Comparison of ENCODE assay signal across 10 cellular contexts in genomic region chr2:84782717-84783442, GRCh38.
DNase-seq lines count a peak whose midpoint lies in the region; ATAC-seq and TF ChIP-seq lines count a peak whose summit lies in the region.
"Had no signal": no experiment of that assay in that cellular context is flagged by ENCODE, and none has a peak within 500 bp of the region (broad histone marks: within the 10 kb centered on the region; RNA-seq: fewer than 3 reads in every experiment).

No MANE protein-coding gene starts in this region.

- TF ChIP-seq CTCF in OCI-LY7 (conservative IDR thresholded peaks at IDR 0.05; ENCODE audit: low read length) (no peak), body of pancreas (IDR thresholded peaks at IDR 0.05) (no peak)

- H3K27ac ChIP-seq in OCI-LY7 (ENCODE audit: low read depth, low read length, poor library complexity, severe bottlenecking) = no peak overlapping the region
- no peak overlapping the region for H3K27ac ChIP-seq in body of pancreas

- H3K4me1 ChIP-seq in OCI-LY7 (ENCODE audit: insufficient read depth, low read length, poor library complexity, severe bottlenecking) (peaks cover 13% of the 10 kb centered on the region), body of pancreas (no peaks in the 10 kb centered on the region)

- H3K4me3 ChIP-seq in OCI-LY7 (ENCODE audit: low read depth, low read length, poor library complexity, severe bottlenecking) = no peak overlapping the region
- no peak overlapping the region for H3K4me3 ChIP-seq in body of pancreas

- no peaks in the 10 kb centered on the region for H4K20me1 ChIP-seq in OCI-LY7 (ENCODE audit: insufficient read depth, low read length)

- H2AFZ ChIP-seq in OCI-LY7 (ENCODE audit: low read length) = peak overlapping the region; percentile 62; the same call in 1 of the 2 replicates

- H3K36me3 Mint-ChIP-seq in activated naive CD8-positive, alpha-beta T cell treated with anti-CD3 and anti-CD28 coated beads, Interleukin-2, amount 50 U/mL, for 24 hours (ENCODE audit: low read depth) = no peaks in the 10 kb centered on the region
- H3K36me3 Mint-ChIP-seq in stimulated activated memory B cell treated with anti-CD40 and anti-IgM and Interleukin-4, amounts not matched to agents 10 μg/mL and 1 μg/mL and 100 μg/mL, for 72 hours = no peaks in the 10 kb centered on the region

- no peaks in the 10 kb centered on the region for H3K27me3 ChIP-seq in body of pancreas

- CTCF ChIA-PET in OCI-LY7 (lab: Charles Lee; ENCODE audit: unreplicated experiment) = interaction anchor here (0.6 kb wide), 1 partner anchor 158 kb away, joined by 3 read pairs; no protein-coding TSS in a partner anchor

- H3K4me2 ChIP-seq in OCI-LY7 (ENCODE audit: low read length) = peak overlapping the region; percentile 31; the same call in 1 of the 2 replicates

- peak; percentile 24 for DNase-seq in activated T-cell treated with anti-CD3 and anti-CD28 coated beads for 4 hours
- no peak for DNase-seq in activated T-cell treated with anti-CD3 and anti-CD28 coated beads, Interleukin-2, amount 50 U/mL, for 48 hours
- DNase-seq in OCI-LY7 (ENCODE audit: low spot score) = no peak
- DNase-seq in activated naive CD8-positive, alpha-beta T cell treated with anti-CD3 and anti-CD28 coated beads, Interleukin-2, amount 50 U/mL, for 24 hours = no peak
- no peak for DNase-seq in inferior parietal cortex (ENCODE audit: extremely low spot score)
- no peak for DNase-seq in body of pancreas
- DNase-seq: NCI-H2171 treated with DMSO at 0.1 percent for 48 hours, SHP77 had no signal

- no peaks in the 10 kb centered on the region for H3K27me3 Mint-ChIP-seq in activated naive CD8-positive, alpha-beta T cell treated with anti-CD3 and anti-CD28 coated beads, Interleukin-2, amount 50 U/mL, for 24 hours
- peaks cover 11% of the 10 kb centered on the region for H3K27me3 Mint-ChIP-seq in stimulated activated memory B cell treated with anti-CD40 and anti-IgM and Interleukin-4, amounts not matched to agents 10 μg/mL and 1 μg/mL and 100 μg/mL, for 72 hours

- peaks cover 4% of the 10 kb centered on the region for H3K9me3 Mint-ChIP-seq in activated naive CD8-positive, alpha-beta T cell treated with anti-CD3 and anti-CD28 coated beads, Interleukin-2, amount 50 U/mL, for 24 hours
- H3K9me3 Mint-ChIP-seq in stimulated activated memory B cell treated with anti-CD40 and anti-IgM and Interleukin-4, amounts not matched to agents 10 μg/mL and 1 μg/mL and 100 μg/mL, for 72 hours = no peaks in the 10 kb centered on the region

- POLR2A ChIA-PET in OCI-LY7 (lab: Charles Lee) = interaction anchor here (0.7 to 1.3 kb wide), 3 partner anchors 13 to 42 kb away, joined by 3 to 4 read pairs (median 3); no protein-coding TSS in a partner anchor

- intact Hi-C loops in OCI-LY7 (cut with micrococcal nuclease; ENCODE audit: unreplicated experiment) = no loop called here
- intact Hi-C loops in body of pancreas (cut with DNase I) = no loop called here

- 57 to 82% methylated on average over 1 of the region's 1 CpG for WGBS in body of pancreas, 2 donors

- peak; percentile 63 for ATAC-seq in activated naive CD8-positive, alpha-beta T cell treated with anti-CD3 and anti-CD28 coated beads, Interleukin-2, amount 50 U/mL, for 24 hours
- ATAC-seq in stimulated activated memory B cell treated with anti-CD40 and anti-IgM and Interleukin-4, amounts not matched to agents 10 μg/mL and 1 μg/mL and 100 μg/mL, for 72 hours = no peak
- ATAC-seq in body of pancreas (no peak), HG03280 (IDR thresholded peaks at IDR 0.05; ENCODE audit: unreplicated experiment) (no peak)

- no peaks in the 10 kb centered on the region for H3K9me3 ChIP-seq in OCI-LY7 (ENCODE audit: low read length)
- no peaks in the 10 kb centered on the region for H3K9me3 ChIP-seq in body of pancreas

- H3K9me2 ChIP-seq in OCI-LY7 (ENCODE audit: insufficient read depth, low read length) = no peaks in the 10 kb centered on the region

- H3K36me3 ChIP-seq in OCI-LY7 (ENCODE audit: insufficient read depth, low read length) (no peaks in the 10 kb centered on the region), body of pancreas (replicated peaks in 1 of 2; ENCODE audit: insufficient read depth in 1 of 2, low read depth in 2 of 2) (no peaks in the 10 kb centered on the region)

- H3K27ac Mint-ChIP-seq in activated naive CD8-positive, alpha-beta T cell treated with anti-CD3 and anti-CD28 coated beads, Interleukin-2, amount 50 U/mL, for 24 hours = peak overlapping the region; percentile 77
- peak overlapping the region; percentile 57 for H3K27ac Mint-ChIP-seq in stimulated activated memory B cell treated with anti-CD40 and anti-IgM and Interleukin-4, amounts not matched to agents 10 μg/mL and 1 μg/mL and 100 μg/mL, for 72 hours

- H3K4me1 Mint-ChIP-seq in activated naive CD8-positive, alpha-beta T cell treated with anti-CD3 and anti-CD28 coated beads, Interleukin-2, amount 50 U/mL, for 24 hours = peaks cover 67% of the 10 kb centered on the region
- peaks cover 28% of the 10 kb centered on the region for H3K4me1 Mint-ChIP-seq in stimulated activated memory B cell treated with anti-CD40 and anti-IgM and Interleukin-4, amounts not matched to agents 10 μg/mL and 1 μg/mL and 100 μg/mL, for 72 hours

- BruUV-seq in OCI-LY7 (replicated peaks; lab: Mats Ljungman, UMichigan) = no TSS peak

- peak overlapping the region; percentile 42 for H3K4me3 Mint-ChIP-seq in activated naive CD8-positive, alpha-beta T cell treated with anti-CD3 and anti-CD28 coated beads, Interleukin-2, amount 50 U/mL, for 24 hours
- H3K4me3 Mint-ChIP-seq in stimulated activated memory B cell treated with anti-CD40 and anti-IgM and Interleukin-4, amounts not matched to agents 10 μg/mL and 1 μg/mL and 100 μg/mL, for 72 hours = no peak overlapping the region

- TF ChIP-seq POLR2A in body of pancreas (IDR thresholded peaks at IDR 0.05) = no peak

- no peaks in the 10 kb centered on the region for H3K79me2 ChIP-seq in OCI-LY7 (ENCODE audit: insufficient read depth, low read depth, low read length)
